8 cellular contexts compared by ENCODE assay signal in the genomic region with DNA sequence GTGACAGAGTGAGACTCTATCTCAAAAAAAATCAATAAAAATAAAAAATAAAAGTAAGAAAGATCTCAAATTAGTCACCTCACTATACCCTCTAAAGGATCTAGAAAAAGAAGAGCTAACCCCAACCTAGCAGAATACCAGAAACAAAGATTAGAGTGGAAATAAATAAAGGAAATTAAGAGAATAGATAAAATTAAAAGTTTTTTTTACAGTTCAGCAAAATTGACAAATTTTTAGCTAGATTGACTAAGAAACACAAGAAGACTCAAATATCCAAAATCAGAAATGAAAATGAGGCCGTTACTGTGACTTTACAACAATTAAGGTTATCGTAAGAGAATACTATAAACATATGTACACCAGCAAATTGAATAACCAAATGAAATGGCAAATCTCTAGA.
"Had no signal": no experiment of that assay in that cellular context is flagged by ENCODE, and none has a peak within 500 bp of the region (broad histone marks: within the 10 kb centered on the region; RNA-seq: fewer than 3 reads in every experiment).

No MANE protein-coding gene starts in this region.

- DNase-seq: GDM1, GF-D8 had no signal

- ATAC-seq: GM12878 had no signal

- FAIRE-seq: G401.6, GM12878, GM12891, GM12892, GM18507, GM19239 had no signal

- H3K4me3 ChIP-seq: GM12878 had no signal
